2 cellular contexts compared by ENCODE assay signal in the genomic region with DNA sequence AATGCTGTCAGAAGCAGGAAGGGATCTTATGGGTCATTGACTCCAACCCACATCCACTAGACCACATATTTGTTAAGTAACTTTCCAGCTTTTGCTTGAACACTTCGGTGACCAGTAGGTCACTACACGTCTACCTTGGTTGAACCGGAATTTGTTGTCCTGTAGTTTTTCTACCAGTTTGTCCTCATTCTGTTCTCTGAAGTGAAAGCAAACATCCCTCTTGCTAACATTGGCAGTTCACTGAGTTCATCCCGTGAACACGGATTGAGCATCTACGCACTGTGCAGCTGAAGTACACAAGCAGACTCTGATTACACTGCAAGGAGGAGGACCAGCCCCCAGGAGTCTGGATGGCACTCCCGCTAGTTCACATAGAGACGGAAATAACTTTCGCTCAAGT.
TF ChIP-seq lines count a peak whose summit lies in the region.

No MANE protein-coding gene starts in this region.

TF ChIP-seq in H1, 55 proteins besides CTCF, POLR2A, EP300 and RAD21 (continued from another document):
- TF ChIP-seq CTBP2 (IDR thresholded peaks at IDR 0.05; ENCODE audit: borderline replicate concordance, insufficient read depth, insufficient read length, low read length) (no peak), CHD2 (IDR thresholded peaks at IDR 0.05; ENCODE audit: low read length) (no peak), EGR1 (IDR thresholded peaks at IDR 0.05; ENCODE audit: borderline replicate concordance, low read depth, low read length) (no peak), RFX5 (IDR thresholded peaks at IDR 0.05; ENCODE audit: borderline replicate concordance, low read depth, low read length) (no peak), RNF2 (IDR thresholded peaks at IDR 0.05; ENCODE audit: borderline replicate concordance, low read depth, low read length, missing control alignments, poor library complexity, severe bottlenecking) (no peak), TCF12 (IDR thresholded peaks at IDR 0.05; ENCODE audit: low read depth, low read length) (no peak), NRF1 (IDR thresholded peaks at IDR 0.05; ENCODE audit: low read depth, low read length) (no peak), TAF7 (optimal IDR thresholded peaks at IDR 0.05; ENCODE audit: borderline replicate concordance, low read depth, low read length) (no peak), TBP (IDR thresholded peaks at IDR 0.05; ENCODE audit: low read depth, low read length) (no peak), ATF3 (IDR thresholded peaks at IDR 0.05; ENCODE audit: insufficient read depth, low read depth, low read length) (no peak), SP1 (IDR thresholded peaks at IDR 0.05; ENCODE audit: low read depth, low read length) (no peak), SIRT6 (IDR thresholded peaks at IDR 0.05; ENCODE audit: low read length) (no peak), RBBP5 (IDR thresholded peaks at IDR 0.05; ENCODE audit: borderline replicate concordance, low read depth, low read length) (no peak), RXRA (IDR thresholded peaks at IDR 0.05; ENCODE audit: insufficient read depth, low read depth, low read length) (no peak), SIN3A (conservative IDR thresholded peaks at IDR 0.05 in 1 of 2, IDR thresholded peaks at IDR 0.05 in 1 of 2; ENCODE audit: low read depth in 1 of 2, low read length in 2 of 2) (no peak), CHD1 (IDR thresholded peaks at IDR 0.05; ENCODE audit: low read depth, low read length) (no peak), ZNF274 (IDR thresholded peaks at IDR 0.05; ENCODE audit: borderline replicate concordance, extremely low read depth, low read length) (no peak), KDM1A (IDR thresholded peaks at IDR 0.05; ENCODE audit: borderline replicate concordance, low read length) (no peak)

TF ChIP-seq in HEK293T, 16 proteins besides CTCF, POLR2A, EP300 and RAD21 (continued from another document):
- no peak for TF ChIP-seq BHLHE40 (IDR thresholded peaks at IDR 0.05; ENCODE audit: borderline replicate concordance)
- TF ChIP-seq NFRKB (IDR thresholded peaks at IDR 0.05) = no peak
- no peak for TF ChIP-seq TARDBP (IDR thresholded peaks at IDR 0.05)
- no peak for TF ChIP-seq CTBP1 (IDR thresholded peaks at IDR 0.05; ENCODE audit: borderline replicate concordance)
- no peak for TF ChIP-seq ZNF384 (IDR thresholded peaks at IDR 0.05)
- TF ChIP-seq LEF1 (IDR thresholded peaks at IDR 0.05; ENCODE audit: borderline replicate concordance) = no peak
- TF ChIP-seq L3MBTL2 (conservative IDR thresholded peaks at IDR 0.05) = no peak
- no peak for TF ChIP-seq HDGF (IDR thresholded peaks at IDR 0.05; ENCODE audit: borderline replicate concordance)
- TF ChIP-seq FOXA1 (IDR thresholded peaks at IDR 0.05) = no peak
- no peak for TF ChIP-seq FOXK2 (IDR thresholded peaks at IDR 0.05)
- no peak for TF ChIP-seq SUZ12 (IDR thresholded peaks at IDR 0.05)
